In the genomic region with DNA sequence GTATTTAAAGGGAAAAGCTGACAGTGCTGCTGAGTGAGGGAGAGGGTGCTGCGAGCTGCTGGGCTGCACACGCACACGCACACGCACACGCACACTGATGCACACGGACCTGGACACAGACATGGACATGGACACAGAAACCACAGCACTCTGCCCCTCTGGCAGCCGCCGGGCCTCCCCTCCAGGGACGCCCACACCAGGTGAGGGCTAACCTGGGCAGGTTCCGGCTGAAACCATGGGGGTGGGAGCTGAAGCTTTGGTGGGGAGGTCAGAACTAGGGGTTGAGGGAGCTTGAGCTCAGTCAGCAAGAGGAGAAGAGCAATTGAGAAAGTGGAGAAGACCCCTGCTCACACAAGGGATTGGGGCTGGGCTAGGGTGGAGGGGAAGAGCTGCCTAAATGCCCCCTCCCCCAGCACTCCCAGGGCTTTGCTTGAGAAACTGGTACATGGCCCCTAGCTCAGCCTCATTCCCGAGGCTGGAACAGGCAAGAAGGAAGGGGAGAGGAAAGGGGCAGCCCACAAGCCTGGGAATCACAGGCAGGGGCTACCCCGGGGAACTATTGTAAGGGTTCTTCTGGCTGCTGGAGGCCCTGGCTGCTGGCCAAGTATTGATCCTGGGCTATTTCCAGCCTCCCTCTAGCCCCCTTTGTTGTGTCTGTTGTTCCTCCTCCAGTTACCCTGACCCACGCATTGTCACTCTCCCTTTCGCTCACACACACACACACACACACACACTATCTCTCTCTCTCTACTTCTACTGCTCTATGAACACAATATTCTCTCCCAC, we compare ENCODE assay signal across 8 cellular contexts. TPM values are rescaled to one million over a fixed set of nuclear protein-coding genes. Genes with fewer than 3 reads are reported as not detected.
DNase-seq lines count a peak whose midpoint lies in the region; ATAC-seq and TF ChIP-seq lines count a peak whose summit lies in the region.

A gene with protein sequence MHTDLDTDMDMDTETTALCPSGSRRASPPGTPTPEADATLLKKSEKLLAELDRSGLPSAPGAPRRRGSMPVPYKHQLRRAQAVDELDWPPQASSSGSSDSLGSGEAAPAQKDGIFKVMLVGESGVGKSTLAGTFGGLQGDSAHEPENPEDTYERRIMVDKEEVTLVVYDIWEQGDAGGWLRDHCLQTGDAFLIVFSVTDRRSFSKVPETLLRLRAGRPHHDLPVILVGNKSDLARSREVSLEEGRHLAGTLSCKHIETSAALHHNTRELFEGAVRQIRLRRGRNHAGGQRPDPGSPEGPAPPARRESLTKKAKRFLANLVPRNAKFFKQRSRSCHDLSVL (plus strand): TSS at position 32 of the 786 bp plus-strand sequence. CDS start 66 bp downstream, at position 98.

- no peaks in the 10 kb centered on the region for H3K9me3 ChIP-seq in SK-N-SH
- no peaks in the 10 kb centered on the region for H3K9me3 ChIP-seq in ectodermal cell (ENCODE audit: control insufficient read depth, low read length)
- H3K9me3 ChIP-seq in trophoblast cell (ENCODE audit: insufficient read depth, low read depth, low read length): no peaks in the 10 kb centered on the region

- no peak for TF ChIP-seq EP300 in SK-N-SH (IDR thresholded peaks at IDR 0.05; ENCODE audit: borderline replicate concordance in 1 of 2, low read depth in 1 of 2, low read length in 1 of 2)

- H3K9me2 ChIP-seq in SK-N-SH: no peaks in the 10 kb centered on the region

- DNase-seq in SK-N-SH: peak; percentile 51
- DNase-seq in NCI-H2171 treated with DMSO at 0.1 percent for 48 hours (lab: John Stamatoyannopoulos, UW): peak; percentile 84
- DNase-seq in trophoblast cell: no peak
- no peak for DNase-seq in RPMI8226
- DNase-seq in activated CD4-positive, CD25-positive, alpha-beta regulatory T cell treated with anti-CD3 and anti-CD28 coated beads, Interleukin-2, amount 50 U/mL, for 72 hours: no peak
- DNase-seq in 8988T: no peak

- peaks cover 10% of the 10 kb centered on the region for H3K79me1 ChIP-seq in trophoblast cell (ENCODE audit: low read length)

- H3K36me3 ChIP-seq in SK-N-SH (replicated peaks in 1 of 2; ENCODE audit: control insufficient read depth in 1 of 2, insufficient read depth in 2 of 2, low read length in 1 of 2) (peaks cover 0 to 2% of the 10 kb centered on the region in 2 experiments), ectodermal cell (ENCODE audit: control insufficient read depth, insufficient read depth, low read length) (no peaks in the 10 kb centered on the region), trophoblast cell (ENCODE audit: control insufficient read depth in 1 of 2, insufficient read depth in 2 of 2, low read length in 2 of 2) (peaks cover 6 to 7% of the 10 kb centered on the region in 2 experiments)

- H2BK12ac ChIP-seq in trophoblast cell (ENCODE audit: low read length): no peak within 1 kb of the TSS

- CTCF ChIA-PET in SK-N-SH (lab: Yijun Ruan, JAX): interaction anchor here (1.0 to 13.0 kb wide), 12 partner anchors 10 to 175 kb away, joined by 3 to 96 read pairs (median 6); a partner anchor contains a TSS

- H3F3A ChIP-seq in SK-N-SH (replicated peaks; ENCODE audit: insufficient read depth): peaks cover 4% of the 10 kb centered on the region

- peak within 1 kb of the TSS; percentile 49 for H4K12ac ChIP-seq in trophoblast cell (ENCODE audit: low read depth, low read length)

- H3K9ac ChIP-seq in SK-N-SH: no peak within 1 kb of the TSS
- no peak within 1 kb of the TSS for H3K9ac ChIP-seq in trophoblast cell (ENCODE audit: low read length)

- H3K27me3 ChIP-seq in SK-N-SH (ENCODE audit: insufficient read depth) (no peaks in the 10 kb centered on the region), ectodermal cell (ENCODE audit: control insufficient read depth, insufficient read depth, low read length, poor library complexity, severe bottlenecking) (peaks cover 22% of the 10 kb centered on the region), trophoblast cell (ENCODE audit: insufficient read depth, low read length) (no peaks in the 10 kb centered on the region)

- H4K91ac ChIP-seq in trophoblast cell (ENCODE audit: low read depth, low read length): peak within 1 kb of the TSS; percentile 20

- H3K23ac ChIP-seq in trophoblast cell (ENCODE audit: low read length): no peak within 1 kb of the TSS

- H3K4me3 ChIP-seq in SK-N-SH (ENCODE audit: low read depth in 2 of 2, low read length in 1 of 2): peak within 1 kb of the TSS in 1 of 2 experiments; percentile 8; a peak in 1 of 4 replicates
- H3K4me3 ChIP-seq in ectodermal cell (ENCODE audit: insufficient read depth, low read depth, low read length): no peak within 1 kb of the TSS
- H3K4me3 ChIP-seq in trophoblast cell (ENCODE audit: low read depth, low read length): no peak within 1 kb of the TSS

- TF ChIP-seq CTCF in SK-N-SH (IDR thresholded peaks at IDR 0.05): no peak

- peak within 1 kb of the TSS in 1 of 2 experiments; percentile 69; a peak in 1 of 4 replicates for H3K27ac ChIP-seq in SK-N-SH (ENCODE audit: low read depth in 2 of 2, low read length in 1 of 2)
- peak within 1 kb of the TSS; percentile 56 for H3K27ac ChIP-seq in ectodermal cell (ENCODE audit: insufficient read depth, low read depth, low read length, poor library complexity, severe bottlenecking)
- H3K27ac ChIP-seq in trophoblast cell (ENCODE audit: low read depth, low read length): no peak within 1 kb of the TSS

- POLR2A ChIA-PET in SK-N-SH (lab: Yijun Ruan, JAX): interaction anchor here (1.4 to 2.2 kb wide), 3 partner anchors 12 to 36 kb away, joined by 3 to 11 read pairs (median 5); a partner anchor contains a TSS

- H3K4me1 ChIP-seq in SK-N-SH (ENCODE audit: control insufficient read depth in 1 of 2, insufficient read depth in 2 of 2, low read depth in 1 of 2, low read length in 1 of 2) (peaks cover 8 to 45% of the 10 kb centered on the region in 2 experiments; a peak in 2 of 4 replicates), ectodermal cell (ENCODE audit: control insufficient read depth, insufficient read depth, low read length) (peaks cover 38% of the 10 kb centered on the region), trophoblast cell (ENCODE audit: control insufficient read depth in 1 of 2, insufficient read depth in 2 of 2, low read length in 2 of 2) (peaks cover 11 to 20% of the 10 kb centered on the region in 2 experiments)

- no peaks in the 10 kb centered on the region for H4K20me1 ChIP-seq in SK-N-SH (ENCODE audit: insufficient read depth)

- H2BK120ac ChIP-seq in trophoblast cell (ENCODE audit: insufficient read depth, low read length, poor library complexity): no peak within 1 kb of the TSS

- peak within 1 kb of the TSS; percentile 7 for H3K18ac ChIP-seq in trophoblast cell (ENCODE audit: low read length)

- H2BK5ac ChIP-seq in trophoblast cell (ENCODE audit: low read depth, low read length, poor library complexity): no peak within 1 kb of the TSS

- peak within 1 kb of the TSS; percentile 26 for H4K8ac ChIP-seq in trophoblast cell (ENCODE audit: low read depth, low read length)

- H3K4me2 ChIP-seq in SK-N-SH (no peak within 1 kb of the TSS), trophoblast cell (ENCODE audit: low read length) (peak within 1 kb of the TSS; percentile 68)

- H3K79me2 ChIP-seq in SK-N-SH (ENCODE audit: insufficient read depth) (peaks cover 6% of the 10 kb centered on the region; the same call in 1 of the 2 replicates), trophoblast cell (ENCODE audit: control insufficient read depth, insufficient read depth, low read length, poor library complexity) (no peaks in the 10 kb centered on the region)

- H2AFZ ChIP-seq in SK-N-SH (ENCODE audit: low read depth) (no peak within 1 kb of the TSS), trophoblast cell (ENCODE audit: insufficient read depth, low read length, poor library complexity) (peak within 1 kb of the TSS; percentile 38)

- no peak within 1 kb of the TSS for H3K4ac ChIP-seq in trophoblast cell (ENCODE audit: low read depth, low read length)

- no peak within 1 kb of the TSS for H2AK5ac ChIP-seq in trophoblast cell (ENCODE audit: low read length)

- 75% methylated on average over 11 of the region's 14 CpGs for WGBS in SK-N-SH (ENCODE audit: low lambda C conversion rate)
- WGBS in ectodermal cell, 2 experiments: 15 to 20% methylated on average over 14 of the region's 14 CpGs
- no CpG with 5 or more reads among the region's 14 CpGs for WGBS in trophoblast cell (ENCODE audit: extremely low coverage, insufficient coverage, insufficient read length)

- peak within 1 kb of the TSS; percentile 21 for H3K14ac ChIP-seq in trophoblast cell (ENCODE audit: low read length)

- no peak for ATAC-seq in SK-N-SH treated with all-trans-retinoic acid at 6 μM for 48 hours

- TF ChIP-seq RAD21 in SK-N-SH (IDR thresholded peaks at IDR 0.05; ENCODE audit: low read length): no peak

TF ChIP-seq in SK-N-SH, 30 proteins besides CTCF, POLR2A, EP300 and RAD21 (continues in another document):
- no peak for TF ChIP-seq GABPA (IDR thresholded peaks at IDR 0.05; ENCODE audit: low read depth)
- TF ChIP-seq, protein P1, sequence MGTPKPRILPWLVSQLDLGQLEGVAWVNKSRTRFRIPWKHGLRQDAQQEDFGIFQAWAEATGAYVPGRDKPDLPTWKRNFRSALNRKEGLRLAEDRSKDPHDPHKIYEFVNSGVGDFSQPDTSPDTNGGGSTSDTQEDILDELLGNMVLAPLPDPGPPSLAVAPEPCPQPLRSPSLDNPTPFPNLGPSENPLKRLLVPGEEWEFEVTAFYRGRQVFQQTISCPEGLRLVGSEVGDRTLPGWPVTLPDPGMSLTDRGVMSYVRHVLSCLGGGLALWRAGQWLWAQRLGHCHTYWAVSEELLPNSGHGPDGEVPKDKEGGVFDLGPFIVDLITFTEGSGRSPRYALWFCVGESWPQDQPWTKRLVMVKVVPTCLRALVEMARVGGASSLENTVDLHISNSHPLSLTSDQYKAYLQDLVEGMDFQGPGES (IDR thresholded peaks at IDR 0.05; ENCODE audit: low read depth, low read length): no peak

TF ChIP-seq in SK-N-SH treated with all-trans-retinoic acid at 6 μM for 48 hours, 23 proteins besides CTCF, POLR2A, EP300 and RAD21 (continues in another document):
- TF ChIP-seq OSR1 (CRISPR knock-in tag; IDR thresholded peaks at IDR 0.05) (no peak), GLIS3 (CRISPR knock-in tag; IDR thresholded peaks at IDR 0.05) (no peak)

RNA-seq across cellular contexts. Expression of the gene that starts here (rescaled TPM):
- polyA plus RNA-seq in SK-N-SH (2012; rRNA removed): 0.26 and 0.36 TPM in 2 replicates
- 0.12 and 0.17 TPM in 2 replicates for polyA plus RNA-seq in SK-N-SH (2012; cell fraction: cytosol; rRNA removed)
- polyA plus RNA-seq in SK-N-SH (2012; cell fraction: nucleus; rRNA removed): 1.2 TPM in 2 replicates
- polyA plus RNA-seq in ectodermal cell (2013, experiment 1 of 4): 2.5 TPM
- 2.1 TPM for polyA plus RNA-seq in ectodermal cell (2013, experiment 2 of 4)
- polyA plus RNA-seq in ectodermal cell (2013, experiment 3 of 4): 2.9 TPM
- polyA plus RNA-seq in ectodermal cell (2013, experiment 4 of 4): 2.2 TPM
- polyA plus RNA-seq in trophoblast cell (2013): 0.72 and 0.82 TPM in 2 replicates

Comparison
In these comparisons a context has a peak if more than half of its experiments do, and no peak if none do; other contexts are left out.
1. DNase-seq: peak in SK-N-SH (single experiment) and NCI-H2171 treated with DMSO at 0.1 percent for 48 hours (single experiment); none in trophoblast cell (0 of 2), RPMI8226 (single experiment), activated CD4-positive, CD25-positive, alpha-beta regulatory T cell treated with anti-CD3 and anti-CD28 coated beads, Interleukin-2, amount 50 U/mL, for 72 hours (single experiment) and 8988T (single experiment).